ENCODE assay signal across 10 cellular contexts in genomic region chr2:212940816-212941215, GRCh38.
A peak's percentile ranks its signal among the peaks of the same experiment; 100 is the strongest.
DNase-seq lines count a peak whose midpoint lies in the region; ATAC-seq, FAIRE-seq and TF ChIP-seq lines count a peak whose summit lies in the region.
"Had no signal": no experiment of that assay in that cellular context is flagged by ENCODE, and none has a peak within 500 bp of the region (broad histone marks: within the 10 kb centered on the region; RNA-seq: fewer than 3 reads in every experiment).

No MANE protein-coding gene starts in this region.

- no peak overlapping the region for H3K9ac ChIP-seq in HCT116 (ENCODE audit: low read length)

- peaks cover 4% of the 10 kb centered on the region for H3K36me3 Mint-ChIP-seq in activated naive CD8-positive, alpha-beta T cell treated with anti-CD3 and anti-CD28 coated beads, Interleukin-2, amount 50 U/mL, for 24 hours (ENCODE audit: low read depth)

- H3K27me3 ChIP-seq in HCT116 (ENCODE audit: insufficient read depth, low read length), result no peaks in the 10 kb centered on the region
- H3K27me3 ChIP-seq in pancreas, result no peaks in the 10 kb centered on the region

- RAD21 ChIA-PET in HCT116 (lab: Charles Lee; ENCODE audit: low non-redundant PET in 1 of 2, low total read pairs in 2 of 2, uncharacterized antibody in 2 of 2, unreplicated experiment in 2 of 2), result no interaction called here

- H3K4me1 Mint-ChIP-seq in activated naive CD8-positive, alpha-beta T cell treated with anti-CD3 and anti-CD28 coated beads, Interleukin-2, amount 50 U/mL, for 24 hours, result no peaks in the 10 kb centered on the region

- no peak overlapping the region for H3K4me3 Mint-ChIP-seq in activated naive CD8-positive, alpha-beta T cell treated with anti-CD3 and anti-CD28 coated beads, Interleukin-2, amount 50 U/mL, for 24 hours

- FAIRE-seq in pancreas (lab: Jason Lieb, UNC), result no peak
- FAIRE-seq: K562 had no signal

- TF ChIP-seq POLR2A in HCT116 (IDR thresholded peaks at IDR 0.05; ENCODE audit: borderline replicate concordance, extremely low read depth, insufficient read depth, insufficient read length), result no peak

- no peaks in the 10 kb centered on the region for H3K9me3 Mint-ChIP-seq in activated naive CD8-positive, alpha-beta T cell treated with anti-CD3 and anti-CD28 coated beads, Interleukin-2, amount 50 U/mL, for 24 hours

- no TSS peak for BruUV-seq in HCT116 (replicated peaks; lab: Mats Ljungman, UMichigan)

- DNase-seq in HCT116 (ENCODE audit: low read depth, low spot score) (peak; percentile 51), NCI-H460 (ENCODE audit: extremely low read depth, low read depth) (peak; percentile 15), epithelial cell of prostate (ENCODE audit: low read depth, low spot score) (peak; percentile 81), pancreas (peak in 4 of 6 donors; percentile 53 to 72 (median 68)), putamen (ENCODE audit: low spot score) (no peak)
- no peak for DNase-seq in activated naive CD8-positive, alpha-beta T cell treated with anti-CD3 and anti-CD28 coated beads, Interleukin-2, amount 50 U/mL, for 24 hours
- DNase-seq: activated CD8-positive, alpha-beta memory T cell treated with anti-CD3 and anti-CD28 coated beads, Interleukin-2, amount 50 U/mL, for 48 hours had no signal

- H2AFZ ChIP-seq in HCT116 (ENCODE audit: low read depth, low read length, poor library complexity, severe bottlenecking), result peak overlapping the region; percentile 78

- H3K4me3 ChIP-seq in HCT116 (replicated peaks in 1 of 2; ENCODE audit: low read depth in 1 of 2, low read length in 2 of 2) (no peak overlapping the region; a peak in 1 of 4 replicates), pancreas (no peak overlapping the region)
- H3K4me3 ChIP-seq: K562 had no signal

- H3K4me2 ChIP-seq in HCT116 (ENCODE audit: low read length), result peak overlapping the region; percentile 60

- no peaks in the 10 kb centered on the region for H4K20me1 ChIP-seq in HCT116 (ENCODE audit: insufficient read depth)

- H3K36me3 ChIP-seq in HCT116 (ENCODE audit: control insufficient read depth in 1 of 2, insufficient read depth in 2 of 2, low read length in 2 of 2) (no peaks in the 10 kb centered on the region), pancreas (no peaks in the 10 kb centered on the region)

- H3K4me1 ChIP-seq in HCT116 (ENCODE audit: control insufficient read depth in 1 of 2, insufficient read depth in 2 of 2, low read length in 2 of 2) (peaks cover 15 to 18% of the 10 kb centered on the region in 2 experiments; a peak in 3 of 4 replicates), pancreas (peaks cover 11 to 18% (median 15%) of the 10 kb centered on the region in 3 donors)

- no peaks in the 10 kb centered on the region for H3K79me2 ChIP-seq in HCT116 (ENCODE audit: insufficient read depth, low read length)

- H3K9me3 ChIP-seq in HCT116 (ENCODE audit: control insufficient read depth in 1 of 2, insufficient read depth in 1 of 2, low read depth in 1 of 2, low read length in 2 of 2) (no peaks in the 10 kb centered on the region), pancreas (no peaks in the 10 kb centered on the region)

- H3K27ac Mint-ChIP-seq in activated naive CD8-positive, alpha-beta T cell treated with anti-CD3 and anti-CD28 coated beads, Interleukin-2, amount 50 U/mL, for 24 hours, result no peak overlapping the region

- intact Hi-C loops in HCT116 (cut with micrococcal nuclease), result no loop called here
- intact Hi-C loops in pancreas (cut with DNase I), result no loop called here

- POLR2A ChIA-PET in HCT116 (lab: Charles Lee), result no interaction called here

- 3 to 7% methylated on average over 2 of the region's 2 CpGs for WGBS in pancreas, 2 donors

- H3K9me2 ChIP-seq in HCT116 (ENCODE audit: insufficient read depth), result no peaks in the 10 kb centered on the region

- no peaks in the 10 kb centered on the region for H3K27me3 Mint-ChIP-seq in activated naive CD8-positive, alpha-beta T cell treated with anti-CD3 and anti-CD28 coated beads, Interleukin-2, amount 50 U/mL, for 24 hours

- TF ChIP-seq RAD21 in HCT116 (IDR thresholded peaks at IDR 0.05; ENCODE audit: low read depth), result no peak

- H3K27ac ChIP-seq in HCT116 (ENCODE audit: low read depth, low read length) (no peak overlapping the region), epithelial cell of prostate (peak overlapping the region; percentile 65), pancreas (peak overlapping the region in 3 of 4 donors; percentile 3 to 55 (median 36))

- no peak for TF ChIP-seq CTCF in HCT116 (IDR thresholded peaks at IDR 0.05 in 2 of 3, conservative IDR thresholded peaks at IDR 0.05 in 1 of 3; ENCODE audit: borderline replicate concordance in 1 of 3, insufficient read depth in 1 of 3, low read depth in 2 of 3, low read length in 2 of 3)
- no peak for TF ChIP-seq CTCF in pancreas (IDR thresholded peaks at IDR 0.05)

- CTCF ChIA-PET in HCT116 (lab: Charles Lee), result no interaction called here

- ATAC-seq in HCT116 (peak; percentile 83), pancreas (peak; percentile 91 to 94 (median 91)), GM18870 (IDR thresholded peaks at IDR 0.05; ENCODE audit: unreplicated experiment) (no peak), GM21381 (IDR thresholded peaks at IDR 0.05; ENCODE audit: unreplicated experiment) (no peak)
- no peak for ATAC-seq in activated naive CD8-positive, alpha-beta T cell treated with anti-CD3 and anti-CD28 coated beads, Interleukin-2, amount 50 U/mL, for 24 hours
- ATAC-seq: K562 had no signal

TF ChIP-seq in HCT116, 20 proteins besides CTCF, POLR2A, EP300 and RAD21:
- no peak for TF ChIP-seq ATF3 (IDR thresholded peaks at IDR 0.05)
- TF ChIP-seq JUND (IDR thresholded peaks at IDR 0.05), result peak; percentile 37; the same call in 1 of the 2 replicates
- peak; percentile 75; the same call in 1 of the 2 replicates for TF ChIP-seq CBX3 (IDR thresholded peaks at IDR 0.05; ENCODE audit: low read depth)
- TF ChIP-seq MAX (IDR thresholded peaks at IDR 0.05), result 0 out of 2 replicates have a peak, but pooled peaks have one; percentile 22
- TF ChIP-seq SP1 (IDR thresholded peaks at IDR 0.05; ENCODE audit: low read depth), result peak; percentile 49
- peak; percentile 41; the same call in 1 of the 2 replicates for TF ChIP-seq POLR2AphosphoS5 (IDR thresholded peaks at IDR 0.05; ENCODE audit: low read depth, low read length)
TF ChIP-seq in HCT116: peak in this region for 5.

Comparison
In these comparisons a context has a peak if more than half of its experiments do, and no peak if none do; other contexts are left out.
1. ATAC-seq: peak in HCT116 (single experiment) and pancreas (4 of 4); none in GM18870 (single experiment), GM21381 (single experiment) and activated naive CD8-positive, alpha-beta T cell treated with anti-CD3 and anti-CD28 coated beads, Interleukin-2, amount 50 U/mL, for 24 hours (single experiment).
2. DNase-seq: peak in HCT116 (single experiment), NCI-H460 (single experiment), epithelial cell of prostate (single experiment) and pancreas (4 of 6); none in putamen (single experiment) and activated naive CD8-positive, alpha-beta T cell treated with anti-CD3 and anti-CD28 coated beads, Interleukin-2, amount 50 U/mL, for 24 hours (single experiment).